1 cellular context compared by ENCODE assay signal in genomic region chr2:233699424-233700027, GRCh38.
TF ChIP-seq lines count a peak whose summit lies in the region.

No MANE protein-coding gene starts in this region.

TF ChIP-seq in IMR-90, 13 proteins besides CTCF, POLR2A, EP300 and RAD21 (continued from another document):
- TF ChIP-seq USF2 (IDR thresholded peaks at IDR 0.05; ENCODE audit: low read depth, low read length) (no peak), FOS (IDR thresholded peaks at IDR 0.05; ENCODE audit: low read depth, low read length) (no peak), RCOR1 (IDR thresholded peaks at IDR 0.05; ENCODE audit: insufficient replicate concordance, low read length) (no peak), ELK1 (IDR thresholded peaks at IDR 0.05; ENCODE audit: borderline replicate concordance, low read depth, low read length) (no peak), CHD1 (IDR thresholded peaks at IDR 0.05; ENCODE audit: low read depth, low read length) (no peak), BHLHE40 (IDR thresholded peaks at IDR 0.05; ENCODE audit: low read depth, low read length) (no peak), CEBPB (IDR thresholded peaks at IDR 0.05; ENCODE audit: low read depth, low read length) (no peak), NFE2L2 (IDR thresholded peaks at IDR 0.05; ENCODE audit: low read depth, low read length) (no peak), MAFK (IDR thresholded peaks at IDR 0.05; ENCODE audit: low read depth, low read length) (no peak), MXI1 (IDR thresholded peaks at IDR 0.05; ENCODE audit: borderline replicate concordance, low read depth, low read length) (no peak)
